2 cellular contexts compared by ENCODE assay signal in the genomic region with DNA sequence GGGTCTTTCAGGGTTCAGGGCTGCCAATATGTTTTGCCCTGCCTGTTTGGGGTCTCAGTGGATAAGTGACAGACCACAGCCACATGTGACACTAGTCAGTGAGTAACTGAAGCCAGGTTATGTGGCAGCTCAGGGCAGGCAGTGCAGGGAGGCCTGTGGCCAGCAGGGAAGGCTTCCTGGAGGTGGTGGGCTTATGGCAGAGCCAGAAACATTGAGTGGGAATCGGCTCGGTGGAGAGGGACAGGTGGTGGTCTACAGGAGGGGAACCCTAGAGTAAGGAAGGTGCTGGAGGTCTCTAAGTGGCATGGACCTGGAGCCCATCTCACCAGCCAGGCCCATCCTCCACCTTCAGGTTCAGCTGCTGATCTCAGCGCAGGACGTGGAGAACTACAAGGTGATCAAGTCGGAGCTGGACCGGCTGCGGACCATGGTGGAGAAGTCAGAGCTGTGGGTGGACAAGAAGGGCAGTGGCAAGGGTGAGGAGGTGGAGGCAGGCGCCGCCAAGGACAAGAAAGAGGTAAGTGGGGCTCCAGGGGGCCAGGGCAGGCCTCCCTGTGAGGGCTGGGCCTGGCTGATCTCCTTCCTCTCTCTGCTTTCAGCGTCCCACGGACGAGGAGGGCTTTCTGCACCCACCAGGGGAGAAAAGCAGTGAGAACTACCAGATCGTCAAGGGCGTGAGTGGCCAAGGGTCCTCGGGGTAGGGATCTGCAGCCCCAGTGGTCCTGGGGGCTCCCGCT.
TF ChIP-seq lines count a peak whose summit lies in the region.

No MANE protein-coding gene starts in this region.

TF ChIP-seq in K562, 482 proteins besides CTCF, POLR2A, EP300 and RAD21:
- TF ChIP-seq SUPT5H (IDR thresholded peaks at IDR 0.05) = no peak
- TF ChIP-seq ZFP36 (IDR thresholded peaks at IDR 0.05; ENCODE audit: low read depth, low read length, partially characterized antibody) = peak; percentile 79

TF ChIP-seq in neural cell, 6 proteins besides CTCF, POLR2A, EP300 and RAD21:
- TF ChIP-seq REST (IDR thresholded peaks at IDR 0.05; ENCODE audit: borderline replicate concordance) (no peak), POLR2AphosphoS5 (IDR thresholded peaks at IDR 0.05) (no peak), EZH2 (IDR thresholded peaks at IDR 0.05; ENCODE audit: borderline replicate concordance, insufficient read depth, low read length, poor library complexity, severe bottlenecking) (no peak), SMC3 (conservative IDR thresholded peaks at IDR 0.05; ENCODE audit: poor library complexity) (no peak), MXI1 (conservative IDR thresholded peaks at IDR 0.05; ENCODE audit: poor library complexity, severe bottlenecking) (no peak), TAF1 (IDR thresholded peaks at IDR 0.05; ENCODE audit: low read depth) (no peak)
